In the genomic region with DNA sequence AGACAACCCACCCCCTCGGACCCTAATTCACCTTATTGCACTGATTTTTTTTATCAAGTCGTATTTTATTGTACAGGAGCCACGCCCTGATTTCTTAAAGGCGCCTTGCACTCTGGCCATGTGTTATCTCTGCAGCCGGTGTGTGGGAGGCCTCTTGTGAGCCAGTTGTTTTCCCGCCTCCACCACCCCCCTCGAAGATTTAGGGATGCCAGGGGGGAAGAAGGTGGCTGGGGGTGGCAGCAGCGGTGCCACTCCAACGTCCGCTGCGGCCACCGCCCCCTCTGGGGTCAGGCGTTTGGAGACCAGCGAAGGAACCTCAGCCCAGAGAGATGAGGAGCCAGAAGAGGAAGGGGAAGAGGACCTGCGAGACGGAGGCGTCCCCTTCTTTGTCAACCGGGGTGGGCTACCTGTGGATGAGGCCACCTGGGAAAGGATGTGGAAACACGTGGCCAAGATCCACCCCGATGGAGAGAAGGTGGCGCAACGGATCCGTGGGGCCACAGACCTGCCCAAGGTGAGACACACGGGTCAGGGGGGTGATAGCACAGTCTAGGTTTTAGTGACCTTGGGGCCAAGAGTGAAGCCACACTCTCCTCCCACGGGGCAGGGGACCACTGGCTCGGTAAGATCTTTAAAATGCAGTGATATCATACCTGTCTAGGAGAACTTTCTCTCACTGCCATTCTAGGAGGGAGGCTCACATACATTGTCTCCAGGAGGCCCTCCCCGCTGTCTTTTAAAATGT, we compare ENCODE assay signal across 2 cellular contexts.
TF ChIP-seq lines count a peak whose summit lies in the region.

No MANE protein-coding gene starts in this region.

TF ChIP-seq in Ishikawa, 13 proteins besides CTCF, POLR2A, EP300 and RAD21 (continued from another document):
- TF ChIP-seq, protein P1, sequence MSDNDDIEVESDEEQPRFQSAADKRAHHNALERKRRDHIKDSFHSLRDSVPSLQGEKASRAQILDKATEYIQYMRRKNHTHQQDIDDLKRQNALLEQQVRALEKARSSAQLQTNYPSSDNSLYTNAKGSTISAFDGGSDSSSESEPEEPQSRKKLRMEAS (IDR thresholded peaks at IDR 0.05): peak; percentile 52; the same call in 1 of the 2 replicates

TF ChIP-seq in H1, 55 proteins besides CTCF, POLR2A, EP300 and RAD21 (continued from another document):
- TF ChIP-seq, protein P2, sequence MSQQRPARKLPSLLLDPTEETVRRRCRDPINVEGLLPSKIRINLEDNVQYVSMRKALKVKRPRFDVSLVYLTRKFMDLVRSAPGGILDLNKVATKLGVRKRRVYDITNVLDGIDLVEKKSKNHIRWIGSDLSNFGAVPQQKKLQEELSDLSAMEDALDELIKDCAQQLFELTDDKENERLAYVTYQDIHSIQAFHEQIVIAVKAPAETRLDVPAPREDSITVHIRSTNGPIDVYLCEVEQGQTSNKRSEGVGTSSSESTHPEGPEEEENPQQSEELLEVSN (IDR thresholded peaks at IDR 0.05): peak; percentile 87
- TF ChIP-seq RNF2 (IDR thresholded peaks at IDR 0.05; ENCODE audit: borderline replicate concordance, low read depth, low read length, missing control alignments, poor library complexity, severe bottlenecking): peak; percentile 28
- peak; percentile 10 for TF ChIP-seq EZH2 (IDR thresholded peaks at IDR 0.05; ENCODE audit: low read depth, low read length, severe bottlenecking)
- TF ChIP-seq, protein P3, sequence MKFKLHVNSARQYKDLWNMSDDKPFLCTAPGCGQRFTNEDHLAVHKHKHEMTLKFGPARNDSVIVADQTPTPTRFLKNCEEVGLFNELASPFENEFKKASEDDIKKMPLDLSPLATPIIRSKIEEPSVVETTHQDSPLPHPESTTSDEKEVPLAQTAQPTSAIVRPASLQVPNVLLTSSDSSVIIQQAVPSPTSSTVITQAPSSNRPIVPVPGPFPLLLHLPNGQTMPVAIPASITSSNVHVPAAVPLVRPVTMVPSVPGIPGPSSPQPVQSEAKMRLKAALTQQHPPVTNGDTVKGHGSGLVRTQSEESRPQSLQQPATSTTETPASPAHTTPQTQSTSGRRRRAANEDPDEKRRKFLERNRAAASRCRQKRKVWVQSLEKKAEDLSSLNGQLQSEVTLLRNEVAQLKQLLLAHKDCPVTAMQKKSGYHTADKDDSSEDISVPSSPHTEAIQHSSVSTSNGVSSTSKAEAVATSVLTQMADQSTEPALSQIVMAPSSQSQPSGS (IDR thresholded peaks at IDR 0.05; ENCODE audit: low read length): no peak
- no peak for TF ChIP-seq SP1 (IDR thresholded peaks at IDR 0.05; ENCODE audit: low read depth, low read length)
- no peak for TF ChIP-seq CHD1 (IDR thresholded peaks at IDR 0.05; ENCODE audit: low read depth, low read length)
